8 cellular contexts compared by ENCODE assay signal in genomic region chr16:71504051-71504450, GRCh38. TPM values are rescaled to one million over a fixed set of nuclear protein-coding genes. Genes with fewer than 3 reads are reported as not detected.
"Had no signal": no experiment of that assay in that cellular context is flagged by ENCODE, and none has a peak within 500 bp of the region (broad histone marks: within the 10 kb centered on the region; RNA-seq: fewer than 3 reads in every experiment).

No MANE protein-coding gene starts in this region.

RNA-seq across cellular contexts. Expression of gene CHST4, which starts 22.2 kb away (rescaled TPM):
- total RNA-seq: activated B cell treated with CpG ODN at 0.5 μM for 24 hours; activated CD4-positive, alpha-beta T cell treated with anti-CD3 and anti-CD28 coated beads, Interleukin-2, amount 10 ng/mL, durations not matched to agents 24 days and 14 days; activated CD8-positive, alpha-beta memory T cell treated with anti-CD3 and anti-CD28 coated beads, Interleukin-2, amount 10 ng/mL, durations not matched to agents 7 days and 5 days; aorta; cerebellum; Right ventricle myocardium inferior; SK-MEL-5; T-helper 17 cell had no signal
